ENCODE assay signal across 21 cellular contexts in the genomic region with DNA sequence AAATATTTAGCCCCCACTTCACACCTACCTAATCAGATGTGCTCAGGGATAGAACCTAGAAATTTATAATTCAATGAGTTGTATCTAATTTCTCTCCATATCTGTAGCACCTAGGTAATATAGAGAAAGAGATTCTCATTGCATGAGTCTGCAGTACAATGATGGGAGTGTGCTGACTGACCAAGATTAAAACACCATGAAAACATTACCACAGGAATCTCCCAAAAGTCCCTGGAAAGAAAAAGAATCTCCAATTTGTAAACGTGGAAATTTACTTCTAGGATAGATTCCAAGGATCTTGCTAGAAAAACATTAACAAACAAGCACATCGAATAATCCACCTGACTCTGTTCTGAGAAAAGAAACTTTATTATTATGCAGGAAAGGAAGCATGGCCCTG. TPM values are rescaled to one million over a fixed set of nuclear protein-coding genes. Genes with fewer than 3 reads are reported as not detected.
A peak's percentile ranks its signal among the peaks of the same experiment; 100 is the strongest.
DNase-seq lines count a peak whose midpoint lies in the region; ATAC-seq, FAIRE-seq and TF ChIP-seq lines count a peak whose summit lies in the region.
"Had no signal": no experiment of that assay in that cellular context is flagged by ENCODE, and none has a peak within 500 bp of the region (broad histone marks: within the 10 kb centered on the region; RNA-seq: fewer than 3 reads in every experiment).

No MANE protein-coding gene starts in this region.

- DNase-seq in ACHN (peak; percentile 26), RCC 7860 (ENCODE audit: low spot score) (peak; percentile 59), choroid plexus epithelial cell (ENCODE audit: low read depth) (peak; percentile 40), mesenchymal stem cell (no peak), GM19238 (ENCODE audit: insufficient read length, low spot score) (no peak), dermis blood vessel endothelial cell (no peak), T-helper 9 cell (no peak)
- DNase-seq in stimulated activated naive CD8-positive, alpha-beta T cell treated with anti-CD3 and anti-CD28 coated beads, Interleukin-15, amount 100 ng/mL, for 72 hours: no peak
- DNase-seq: 8988T; CD8-positive, alpha-beta T cell; DMS79; GM23248; NCI-H1417 treated with DMSO at 0.1 percent for 48 hours; NCI-H1930; NCI-H446; NCI-H69; PC-3 had no signal

- no peak overlapping the region for H2AFZ ChIP-seq in mesenchymal stem cell (ENCODE audit: low read depth, low read length)
- H2AFZ ChIP-seq: GM23248 had no signal

- H3K27ac Mint-ChIP-seq in stimulated activated naive CD8-positive, alpha-beta T cell treated with anti-CD3 and anti-CD28 coated beads, Interleukin-15, amount 100 ng/mL, for 72 hours: no peak overlapping the region
- H3K27ac Mint-ChIP-seq: CD8-positive, alpha-beta T cell had no signal

- no peak overlapping the region for H3K4me3 Mint-ChIP-seq in stimulated activated naive CD8-positive, alpha-beta T cell treated with anti-CD3 and anti-CD28 coated beads, Interleukin-15, amount 100 ng/mL, for 72 hours
- H3K4me3 Mint-ChIP-seq: CD8-positive, alpha-beta T cell had no signal

- H4K8ac ChIP-seq in mesenchymal stem cell (ENCODE audit: low read length): no peak overlapping the region

- H3K9me3 ChIP-seq in mesenchymal stem cell (ENCODE audit: control insufficient read depth, low read length): no peaks in the 10 kb centered on the region
- H3K9me3 ChIP-seq: BLaER1 had no signal

- peaks cover 0 to 3% of the 10 kb centered on the region in 2 experiments for H3K36me3 ChIP-seq in mesenchymal stem cell (ENCODE audit: control insufficient read depth in 1 of 2, insufficient read depth in 2 of 2, low read depth in 1 of 2, low read length in 2 of 2)
- H3K36me3 ChIP-seq: BLaER1 had no signal

- 43% methylated on average over 1 of the region's 2 CpGs for WGBS in mesenchymal stem cell

- peaks cover 0 to 1% of the 10 kb centered on the region in 2 donors for H3K9me3 Mint-ChIP-seq in stimulated activated naive CD8-positive, alpha-beta T cell treated with anti-CD3 and anti-CD28 coated beads, Interleukin-15, amount 100 ng/mL, for 72 hours
- H3K9me3 Mint-ChIP-seq: CD8-positive, alpha-beta T cell had no signal

- no peak for ATAC-seq in stimulated activated naive CD8-positive, alpha-beta T cell treated with anti-CD3 and anti-CD28 coated beads, Interleukin-15, amount 100 ng/mL, for 72 hours
- ATAC-seq: CD8-positive, alpha-beta T cell; K562; PC-3 had no signal

- no peak for TF ChIP-seq CTCF in choroid plexus epithelial cell (conservative IDR thresholded peaks at IDR 0.05; ENCODE audit: low read depth, low read length)

- peak; percentile 88 for FAIRE-seq in RCC 7860 (lab: Jason Lieb, UNC)
- FAIRE-seq: D721Med, K562 had no signal

- H3K23ac ChIP-seq in mesenchymal stem cell (ENCODE audit: low read length in 2 of 2): no peak overlapping the region

- H2BK15ac ChIP-seq in mesenchymal stem cell (ENCODE audit: low read depth, poor library complexity, severe bottlenecking): no peak overlapping the region

- H3K4ac ChIP-seq in mesenchymal stem cell (ENCODE audit: low read depth in 1 of 2, low read length in 2 of 2): no peak overlapping the region

- H3K79me1 ChIP-seq in mesenchymal stem cell (replicated peaks; ENCODE audit: low read length, poor library complexity, severe bottlenecking): no peaks in the 10 kb centered on the region

- peaks cover 0 to 8% of the 10 kb centered on the region in 2 experiments for H3K27me3 ChIP-seq in mesenchymal stem cell (ENCODE audit: control insufficient read depth in 1 of 2, insufficient read depth in 1 of 2, low read length in 2 of 2)
- H3K27me3 ChIP-seq: BLaER1 had no signal

- H3K4me1 Mint-ChIP-seq in stimulated activated naive CD8-positive, alpha-beta T cell treated with anti-CD3 and anti-CD28 coated beads, Interleukin-15, amount 100 ng/mL, for 72 hours: no peaks in the 10 kb centered on the region

- H3K4me1 ChIP-seq in mesenchymal stem cell (ENCODE audit: control insufficient read depth, insufficient read depth, low read depth, low read length): peaks cover 3% of the 10 kb centered on the region
- H3K4me1 ChIP-seq: BLaER1 had no signal

- in situ Hi-C loops in ACHN (cut with HindIII; ENCODE audit: low pct_ligation_motif_present, low pct_unique_long_range_greater_than_20kb, low sequenced_read_pairs): no loop called here

- H3K27me3 Mint-ChIP-seq in stimulated activated naive CD8-positive, alpha-beta T cell treated with anti-CD3 and anti-CD28 coated beads, Interleukin-15, amount 100 ng/mL, for 72 hours: peaks cover 7% of the 10 kb centered on the region

- no peak overlapping the region for H3K18ac ChIP-seq in mesenchymal stem cell (ENCODE audit: low read depth in 1 of 2, low read length in 2 of 2)

- H3K4me3 ChIP-seq in choroid plexus epithelial cell (ENCODE audit: low read depth, low read length) (no peak overlapping the region), mesenchymal stem cell (ENCODE audit: insufficient read depth in 1 of 2, low read depth in 1 of 2, low read length in 2 of 2) (no peak overlapping the region)
- H3K4me3 ChIP-seq: BLaER1, GM23248, K562 had no signal

- no peak overlapping the region for H2BK12ac ChIP-seq in mesenchymal stem cell (ENCODE audit: low read length in 2 of 2)

- H3K9ac ChIP-seq in mesenchymal stem cell (ENCODE audit: low read length): no peak overlapping the region
- H3K9ac ChIP-seq: BLaER1, GM23248 had no signal

- H3K4me2 ChIP-seq in mesenchymal stem cell (ENCODE audit: low read length, poor library complexity, severe bottlenecking): no peak overlapping the region
- H3K4me2 ChIP-seq: BLaER1 had no signal

- H3K27ac ChIP-seq in mesenchymal stem cell (ENCODE audit: low read length, poor library complexity, severe bottlenecking): peak overlapping the region; percentile 38
- H3K27ac ChIP-seq: BLaER1, GM23248 had no signal

- H3K14ac ChIP-seq in mesenchymal stem cell (ENCODE audit: low read length in 2 of 2): no peak overlapping the region

- no peak overlapping the region for H2BK120ac ChIP-seq in mesenchymal stem cell (ENCODE audit: low read depth, low read length)

- no peak overlapping the region for H4K91ac ChIP-seq in mesenchymal stem cell (ENCODE audit: low read length)

- H2BK5ac ChIP-seq in mesenchymal stem cell (ENCODE audit: low read depth, low read length, poor library complexity, severe bottlenecking): no peak overlapping the region

- H2AK5ac ChIP-seq in mesenchymal stem cell (ENCODE audit: low read length, severe bottlenecking): no peak overlapping the region

RNA-seq across cellular contexts. Expression of a gene that starts 45.0 kb away (rescaled TPM):
- polyA plus RNA-seq in mesenchymal stem cell (2013, experiment 1 of 2): 0.12 TPM
- polyA plus RNA-seq in mesenchymal stem cell (2013, experiment 2 of 2): 0.11 TPM
- under 0.01 and 0.05 TPM in 2 replicates for total RNA-seq in dermis blood vessel endothelial cell
- total RNA-seq: CD8-positive, alpha-beta T cell; G401; K562 had no signal
- polyA plus RNA-seq: GM23248, K562 had no signal

Comparison
In these comparisons a context has a peak if more than half of its experiments do, and no peak if none do; other contexts are left out.
1. DNase-seq: peak in ACHN (single experiment), RCC 7860 (single experiment) and choroid plexus epithelial cell (single experiment); none in mesenchymal stem cell (single experiment), GM19238 (single experiment), stimulated activated naive CD8-positive, alpha-beta T cell treated with anti-CD3 and anti-CD28 coated beads, Interleukin-15, amount 100 ng/mL, for 72 hours (0 of 2), dermis blood vessel endothelial cell (single experiment) and T-helper 9 cell (single experiment).